10 cellular contexts compared by ENCODE assay signal in the genomic region with DNA sequence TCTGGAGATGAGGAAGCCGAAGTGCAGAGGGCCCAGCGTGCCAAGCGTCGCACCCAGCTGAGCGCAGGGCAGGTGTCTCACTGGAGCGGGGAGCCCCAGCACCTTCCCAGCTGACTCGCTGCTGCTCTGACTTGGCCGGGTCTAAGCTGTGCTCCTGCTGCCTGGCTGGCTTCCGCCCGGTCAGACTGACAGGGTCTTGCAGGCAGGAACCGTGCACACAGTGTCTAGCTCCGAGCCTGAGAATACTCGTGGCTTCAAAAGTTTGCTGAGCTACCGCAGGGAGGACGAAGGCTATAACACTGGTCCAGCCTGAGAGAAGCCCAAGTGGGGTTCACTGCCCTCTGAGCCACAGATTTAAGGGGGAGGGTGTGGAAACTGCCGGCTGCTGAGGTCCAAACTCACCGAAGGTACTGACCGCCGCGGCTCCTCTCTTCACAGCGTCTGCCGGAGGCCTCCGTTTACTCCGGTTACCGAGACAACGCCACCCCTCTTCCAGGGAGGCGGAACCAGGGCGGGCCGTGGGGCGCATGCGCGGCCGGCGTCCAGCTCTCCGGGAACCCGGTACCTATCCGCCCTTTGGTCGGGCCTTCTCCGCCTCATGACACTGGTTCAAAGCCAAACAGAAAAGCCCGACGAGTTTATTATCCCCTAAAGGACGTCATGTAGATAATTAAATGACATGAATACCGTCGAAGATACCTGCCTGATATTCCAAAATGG. TPM values are rescaled to one million over a fixed set of nuclear protein-coding genes. Genes with fewer than 3 reads are reported as not detected.
DNase-seq lines count a peak whose midpoint lies in the region; ATAC-seq and TF ChIP-seq lines count a peak whose summit lies in the region.
"Had no signal": no experiment of that assay in that cellular context is flagged by ENCODE, and none has a peak within 500 bp of the region (broad histone marks: within the 10 kb centered on the region; RNA-seq: fewer than 3 reads in every experiment).

A gene with protein sequence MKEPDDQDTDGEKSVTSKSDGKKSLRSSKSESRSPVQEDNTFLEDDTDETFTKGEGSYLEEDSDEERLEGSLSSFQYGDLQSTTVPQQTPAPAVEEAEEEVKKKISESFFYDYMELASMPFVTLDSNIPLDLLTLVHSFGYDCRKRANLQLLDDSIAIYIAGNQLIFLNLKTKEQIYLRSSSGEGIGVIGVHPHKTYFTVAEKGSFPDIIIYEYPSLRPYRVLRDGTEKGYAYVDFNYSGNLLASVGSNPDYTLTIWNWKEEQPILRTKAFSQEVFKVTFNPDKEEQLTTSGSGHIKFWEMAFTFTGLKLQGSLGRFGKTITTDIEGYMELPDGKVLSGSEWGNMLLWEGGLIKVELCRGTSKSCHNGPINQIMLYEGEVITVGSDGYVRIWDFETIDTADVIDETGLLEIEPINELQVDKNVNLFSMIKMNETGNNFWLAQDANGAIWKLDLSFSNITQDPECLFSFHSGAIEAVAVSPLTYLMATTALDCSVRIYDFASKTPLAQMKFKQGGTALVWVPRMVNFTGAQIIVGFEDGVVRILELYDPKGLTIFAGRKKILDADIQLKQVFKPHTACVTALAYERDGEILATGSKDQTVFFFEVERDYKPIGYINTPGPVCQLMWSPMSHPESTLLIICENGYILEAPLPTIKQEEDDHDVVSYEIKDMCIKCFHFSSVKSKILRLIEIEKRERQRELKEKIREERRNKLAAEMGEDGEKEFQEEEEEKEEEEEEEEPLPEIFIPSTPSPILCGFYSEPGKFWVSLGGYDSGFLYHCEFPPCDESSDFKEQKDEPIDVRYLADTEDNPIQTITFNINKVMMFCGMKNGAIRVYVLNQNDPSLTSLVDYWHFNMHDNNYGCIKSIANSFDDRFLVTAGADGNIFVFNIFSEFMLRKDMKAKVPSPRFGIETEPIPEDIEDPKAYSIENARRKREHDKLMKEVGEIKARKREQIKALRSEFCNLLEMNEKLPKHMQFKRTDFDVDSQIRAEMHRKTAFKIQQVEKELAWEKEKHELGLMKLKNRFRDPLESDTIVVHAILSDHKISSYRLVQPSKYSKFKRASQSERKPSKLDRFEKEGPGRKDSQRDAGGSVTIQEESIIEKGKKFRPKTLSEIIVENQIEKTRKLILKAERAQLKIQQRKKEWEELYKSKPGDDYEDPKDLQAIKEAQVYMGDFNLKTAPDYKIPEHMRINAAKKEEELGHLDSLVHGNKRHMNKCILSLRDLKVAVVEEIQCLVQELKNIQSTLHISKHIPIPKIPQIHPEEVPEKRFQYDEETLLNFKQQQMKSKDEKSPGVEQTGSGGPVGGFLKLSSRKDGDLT (N-terminal part only) (minus strand): TSS at position 443 of the 720 bp plus-strand sequence. CDS start 7,829 bp downstream, outside the sequence.

- no peaks in the 10 kb centered on the region for H3K27me3 Mint-ChIP-seq in activated naive CD8-positive, alpha-beta T cell treated with anti-CD3 and anti-CD28 coated beads, Interleukin-2, amount 10 ng/mL, durations not matched to agents 7 days and 5 days

- intact Hi-C loops in heart left ventricle (cut with DNase I) = no loop called here
- intact Hi-C loops in ovary (cut with DNase I) = no loop called here
- intact Hi-C loops in testis (cut with DNase I; ENCODE audit: low total_unique reads) = no loop called here

- peak within 1 kb of the TSS; percentile 53 for H3K4me3 Mint-ChIP-seq in activated naive CD8-positive, alpha-beta T cell treated with anti-CD3 and anti-CD28 coated beads, Interleukin-2, amount 10 ng/mL, durations not matched to agents 7 days and 5 days
- H3K4me3 Mint-ChIP-seq: T-helper 1 cell treated with Interleukin-12 subunit alpha and Interleukin-12 subunit beta and Interleukin-4 antibody, amounts not matched to agents 30 μg/mL and 1 μg/mL, for 36 hours had no signal

- POLR2A ChIA-PET in AG04449 (lab: Yijun Ruan, JAX) = no interaction called here
- POLR2A ChIA-PET in activated naive CD8-positive, alpha-beta T cell treated with anti-CD3 and anti-CD28 coated beads, Interleukin-2, amount 10 ng/mL, durations not matched to agents 7 days and 5 days (lab: Charles Lee) = no interaction called here

- H3K4me3 ChIP-seq in AG04449 (ENCODE audit: low read depth, low read length) = peak within 1 kb of the TSS; percentile 52
- peak within 1 kb of the TSS; percentile 9 to 55 (median 44) for H3K4me3 ChIP-seq in heart left ventricle
- H3K4me3 ChIP-seq in ovary = peak within 1 kb of the TSS; percentile 35
- peak within 1 kb of the TSS; percentile 36 to 61 for H3K4me3 ChIP-seq in testis
- H3K4me3 ChIP-seq: BLaER1 had no signal

- H3K27ac ChIP-seq in heart left ventricle = no peak within 1 kb of the TSS
- no peak within 1 kb of the TSS for H3K27ac ChIP-seq in ovary
- no peak within 1 kb of the TSS for H3K27ac ChIP-seq in testis
- H3K27ac ChIP-seq: BLaER1 had no signal

- peaks cover 10% of the 10 kb centered on the region for H3K36me3 Mint-ChIP-seq in activated naive CD8-positive, alpha-beta T cell treated with anti-CD3 and anti-CD28 coated beads, Interleukin-2, amount 10 ng/mL, durations not matched to agents 7 days and 5 days

- peak; percentile 90 for ATAC-seq in activated naive CD8-positive, alpha-beta T cell treated with anti-CD3 and anti-CD28 coated beads, Interleukin-2, amount 10 ng/mL, durations not matched to agents 7 days and 5 days (ENCODE audit: low read depth)
- peak; percentile 89 to 97 (median 94) for ATAC-seq in heart left ventricle

- TF ChIP-seq CTCF in AG04449 (IDR thresholded peaks at IDR 0.05; ENCODE audit: insufficient read depth, low read length, missing control alignments) (no peak), heart left ventricle (IDR thresholded peaks at IDR 0.05) (no peak), ovary (IDR thresholded peaks at IDR 0.05) (no peak), testis (IDR thresholded peaks at IDR 0.05) (no peak)

- DNase-seq in AG04449 (ENCODE audit: low read depth, low spot score) = no peak
- peak; percentile 82 for DNase-seq in NCI-H2227 (lab: John Stamatoyannopoulos, UW; ENCODE audit: unreplicated experiment)
- DNase-seq in activated naive CD8-positive, alpha-beta T cell treated with anti-CD3 and anti-CD28 coated beads, Interleukin-2, amount 10 ng/mL, durations not matched to agents 7 days and 5 days = peak; percentile 73
- DNase-seq in heart left ventricle = peak; percentile 68 to 88 (median 76)
- DNase-seq in ovary = peak; percentile 83 to 91 (median 89)
- peak; percentile 80 for DNase-seq in testis
- DNase-seq in NCI-H748 (lab: John Stamatoyannopoulos, UW; ENCODE audit: unreplicated experiment) = no peak
- no peak for DNase-seq in RPMI8226

- CTCF ChIA-PET in AG04449 (lab: Yijun Ruan, JAX) = no interaction called here

- 32 to 41% (median 38%) methylated on average over 41 to 44 of the region's 44 CpGs for WGBS in heart left ventricle, 4 donors
- WGBS in ovary, 3 donors = 22 to 30% (median 27%) methylated on average over 42 to 44 of the region's 44 CpGs
- WGBS in testis, 2 donors = 28 to 35% methylated on average over 26 to 44 of the region's 44 CpGs

- H3K4me1 ChIP-seq in heart left ventricle (no peaks in the 10 kb centered on the region), ovary (ENCODE audit: insufficient read depth) (peaks cover 3% of the 10 kb centered on the region), testis (no peaks in the 10 kb centered on the region)
- H3K4me1 ChIP-seq: BLaER1 had no signal

- no peak for TF ChIP-seq POLR2A in heart left ventricle (IDR thresholded peaks at IDR 0.05)
- TF ChIP-seq POLR2A in ovary (IDR thresholded peaks at IDR 0.05) = no peak
- TF ChIP-seq POLR2A in testis (IDR thresholded peaks at IDR 0.05) = no peak

- no peaks in the 10 kb centered on the region for H3K4me1 Mint-ChIP-seq in activated naive CD8-positive, alpha-beta T cell treated with anti-CD3 and anti-CD28 coated beads, Interleukin-2, amount 10 ng/mL, durations not matched to agents 7 days and 5 days

- H3K27me3 ChIP-seq in heart left ventricle = no peaks in the 10 kb centered on the region
- H3K27me3 ChIP-seq in ovary = no peaks in the 10 kb centered on the region
- H3K27me3 ChIP-seq in testis = no peaks in the 10 kb centered on the region
- H3K27me3 ChIP-seq: BLaER1 had no signal

- H3K27ac Mint-ChIP-seq in activated naive CD8-positive, alpha-beta T cell treated with anti-CD3 and anti-CD28 coated beads, Interleukin-2, amount 10 ng/mL, durations not matched to agents 7 days and 5 days = peak within 1 kb of the TSS; percentile 10
- H3K27ac Mint-ChIP-seq: T-helper 1 cell treated with Interleukin-12 subunit alpha and Interleukin-12 subunit beta and Interleukin-4 antibody, amounts not matched to agents 30 μg/mL and 1 μg/mL, for 36 hours had no signal

- TF ChIP-seq EP300 in ovary (IDR thresholded peaks at IDR 0.05) = no peak

- peaks cover 0 to 21% (median 5%) of the 10 kb centered on the region in 9 donors for H3K36me3 ChIP-seq in heart left ventricle
- no peaks in the 10 kb centered on the region for H3K36me3 ChIP-seq in ovary
- H3K36me3 ChIP-seq in testis (ENCODE audit: low read depth, missing control alignments) = no peaks in the 10 kb centered on the region

- H3K9me3 Mint-ChIP-seq in activated naive CD8-positive, alpha-beta T cell treated with anti-CD3 and anti-CD28 coated beads, Interleukin-2, amount 10 ng/mL, durations not matched to agents 7 days and 5 days = no peaks in the 10 kb centered on the region
- H3K9me3 Mint-ChIP-seq: T-helper 1 cell treated with Interleukin-12 subunit alpha and Interleukin-12 subunit beta and Interleukin-4 antibody, amounts not matched to agents 30 μg/mL and 1 μg/mL, for 36 hours had no signal

- no peaks in the 10 kb centered on the region for H3K9me3 ChIP-seq in heart left ventricle
- no peaks in the 10 kb centered on the region for H3K9me3 ChIP-seq in ovary
- no peaks in the 10 kb centered on the region for H3K9me3 ChIP-seq in testis
- H3K9me3 ChIP-seq: BLaER1 had no signal

RNA-seq across cellular contexts. Expression of the gene that starts here (rescaled TPM):
- total RNA-seq in activated naive CD8-positive, alpha-beta T cell treated with anti-CD3 and anti-CD28 coated beads, Interleukin-2, amount 10 ng/mL, durations not matched to agents 7 days and 5 days = 10 to 100 TPM in 1 of 2 experiments, 1 to 10 TPM in 1; 9.3 to 10.7 TPM
- total RNA-seq in heart left ventricle = 1 to 10 TPM in 7 of 9 donors, under 1 TPM in 2; 0.63 to 2.6 (median 1.4) TPM
- 1 to 10 TPM; 1.2 to 1.9 TPM for polyA plus RNA-seq in heart left ventricle
- total RNA-seq in ovary = 10 to 100 TPM in 1 of 7 donors, 1 to 10 TPM in 6; 4.8 to 27.0 (median 7.2) TPM
- 10 to 100 TPM in 1 of 2 donors, 1 to 10 TPM in 1; 9.0 to 12.2 TPM for polyA plus RNA-seq in ovary
- total RNA-seq in testis = 10 to 100 TPM; 17.2 to 23.0 TPM
- polyA plus RNA-seq in testis (ENCODE audit: insufficient read depth, low read depth, low replicate concordance) = 14.1 TPM

Comparison
In these comparisons a context has a peak if more than half of its experiments do, and no peak if none do; other contexts are left out.
1. DNase-seq: peak in NCI-H2227 (single experiment), activated naive CD8-positive, alpha-beta T cell treated with anti-CD3 and anti-CD28 coated beads, Interleukin-2, amount 10 ng/mL, durations not matched to agents 7 days and 5 days (single experiment), heart left ventricle (5 of 5), ovary (5 of 5) and testis (single experiment); none in AG04449 (single experiment), NCI-H748 (single experiment) and RPMI8226 (single experiment).
2. Peak in every context shown above with its lines, with median percentiles within 50 percentile points of each other: H3K4me3 ChIP-seq.